ENCODE assay signal across 9 cellular contexts in genomic region chr3:50194128-50194902, GRCh38. TPM values are rescaled to one million over a fixed set of nuclear protein-coding genes. Genes with fewer than 3 reads are reported as not detected.
DNase-seq lines count a peak whose midpoint lies in the region; ATAC-seq and TF ChIP-seq lines count a peak whose summit lies in the region.
"Had no signal": no experiment of that assay in that cellular context is flagged by ENCODE, and none has a peak within 500 bp of the region (broad histone marks: within the 10 kb centered on the region; RNA-seq: fewer than 3 reads in every experiment).

No MANE protein-coding gene starts in this region.

- H3K27me3 ChIP-seq in esophagus squamous epithelium (peaks cover 0 to 69% (median 11%) of the 10 kb centered on the region in 4 donors), neural progenitor cell (peaks cover 32% of the 10 kb centered on the region)

- H3F3A ChIP-seq in neural progenitor cell (ENCODE audit: low read depth) = peaks cover 6% of the 10 kb centered on the region

- peak; percentile 70 for ATAC-seq in stimulated activated naive CD8-positive, alpha-beta T cell treated with anti-CD3 and anti-CD28 coated beads, Interleukin-15, Interleukin-2, amounts not matched to agents 100 U/mL and 50 U/mL, for 24 hours
- ATAC-seq in HG02678 (IDR thresholded peaks at IDR 0.05; ENCODE audit: unreplicated experiment) = no peak

- H3K9me3 ChIP-seq in esophagus squamous epithelium = no peaks in the 10 kb centered on the region
- H3K9me3 ChIP-seq in neural progenitor cell (ENCODE audit: low read depth) = no peaks in the 10 kb centered on the region

- no peak overlapping the region for H3K27ac ChIP-seq in esophagus squamous epithelium
- no peak overlapping the region for H3K27ac ChIP-seq in neural progenitor cell

- no peak overlapping the region for H3K4me3 Mint-ChIP-seq in neural progenitor cell

- H3K4me3 ChIP-seq in esophagus squamous epithelium = peak overlapping the region in 2 of 4 donors; percentile 2 to 26
- no peak overlapping the region for H3K4me3 ChIP-seq in neural progenitor cell

- peaks cover 7% of the 10 kb centered on the region for H3K27me3 Mint-ChIP-seq in neural progenitor cell (ENCODE audit: insufficient read depth, low read depth)

- H3K36me3 ChIP-seq in esophagus squamous epithelium (peaks cover 0 to under 1% (median 0%) of the 10 kb centered on the region in 3 donors), neural progenitor cell (no peaks in the 10 kb centered on the region)

- H3K4me1 ChIP-seq in esophagus squamous epithelium (peaks cover 10 to 43% (median 14%) of the 10 kb centered on the region in 3 donors), neural progenitor cell (no peaks in the 10 kb centered on the region)

- H4K20me1 ChIP-seq in neural progenitor cell (ENCODE audit: low read depth) = no peaks in the 10 kb centered on the region

- no peaks in the 10 kb centered on the region for H3K36me3 Mint-ChIP-seq in neural progenitor cell

- peak overlapping the region; percentile 21 for H3K4me2 ChIP-seq in neural progenitor cell

- no peaks in the 10 kb centered on the region for H3K79me2 ChIP-seq in neural progenitor cell (ENCODE audit: low read depth)

- TF ChIP-seq POLR2A in esophagus squamous epithelium (IDR thresholded peaks at IDR 0.05) = no peak

- intact Hi-C loops in esophagus squamous epithelium (cut with DNase I) = loop anchor here (2.0 to 5.0 kb wide), 2 partner anchors 28 to 78 kb away; no protein-coding TSS in a partner anchor

- no peaks in the 10 kb centered on the region for H3K9me3 Mint-ChIP-seq in neural progenitor cell

- DNase-seq in NK-92 (lab: John Stamatoyannopoulos, UW; ENCODE audit: unreplicated experiment) = peak; percentile 21
- DNase-seq in NK-92 treated with Interleukin-12 subunit alpha and Interleukin-12 subunit beta, amount 100 ng/mL, for 24 hours (lab: John Stamatoyannopoulos, UW) = no peak
- DNase-seq in NOMO-1 treated with DMSO at 0.1 percent for 48 hours (lab: John Stamatoyannopoulos, UW; ENCODE audit: unreplicated experiment) = peak; percentile 60
- DNase-seq in activated T-cell treated with anti-CD3 and anti-CD28 coated beads for 48 hours (ENCODE audit: low read depth) = peak; percentile 72
- DNase-seq in esophagus squamous epithelium (lab: John Stamatoyannopoulos, UW) = no peak
- peak; percentile 82 for DNase-seq in neural progenitor cell (ENCODE audit: low spot score)
- DNase-seq in stimulated activated naive CD8-positive, alpha-beta T cell treated with anti-CD3 and anti-CD28 coated beads, Interleukin-15, Interleukin-2, amounts not matched to agents 100 U/mL and 50 U/mL, for 24 hours = peak; percentile 79

- no peak overlapping the region for H3K27ac Mint-ChIP-seq in neural progenitor cell

- no peak overlapping the region for H3K9ac ChIP-seq in neural progenitor cell

- peaks cover 4% of the 10 kb centered on the region for H3K4me1 Mint-ChIP-seq in neural progenitor cell

- peak; percentile 57 to 87 (median 82) for TF ChIP-seq CTCF in esophagus squamous epithelium (IDR thresholded peaks at IDR 0.05)
- peak; percentile 80 for TF ChIP-seq CTCF in neural progenitor cell (IDR thresholded peaks at IDR 0.05)

- H2AFZ ChIP-seq in neural progenitor cell (replicated peaks) = no peak overlapping the region

- 11 to 19% methylated on average over 14 to 19 of the region's 70 CpGs for WGBS in esophagus squamous epithelium, 2 donors

RNA-seq across cellular contexts. Expression of gene GNAT1, which starts 2.9 kb away (rescaled TPM):
- total RNA-seq in esophagus squamous epithelium = not detected
- 0.03 TPM in 1 of 2 replicates, not detected in the other for total RNA-seq in neural progenitor cell (ENCODE audit: low replicate concordance)
- total RNA-seq: subcutaneous adipose tissue had no signal

RNA-seq across cellular contexts. Expression of gene SLC38A3, which starts 10.8 kb away (rescaled TPM):
- total RNA-seq in esophagus squamous epithelium (not detected), neural progenitor cell (ENCODE audit: low replicate concordance) (0.17 and 0.77 TPM in 2 replicates)
- total RNA-seq: subcutaneous adipose tissue had no signal

RNA-seq across cellular contexts. Expression of gene SEMA3F, which starts 39.2 kb away (rescaled TPM):
- total RNA-seq in esophagus squamous epithelium (100 to 1,000 TPM in 3 of 4 donors, 10 to 100 TPM in 1; 56.8 to 146 (median 109) TPM), neural progenitor cell (ENCODE audit: low replicate concordance) (14.5 and 42.5 TPM in 2 replicates)

RNA-seq across cellular contexts. Expression of gene GNAI2, which starts 41.7 kb away (rescaled TPM):
- total RNA-seq in esophagus squamous epithelium = 100 to 1,000 TPM in 2 of 4 donors, 10 to 100 TPM in 2; 39.8 to 122 (median 76.5) TPM
- total RNA-seq in neural progenitor cell (ENCODE audit: low replicate concordance) = 249 and 321 TPM in 2 replicates

Comparison
In these comparisons a context has a peak if more than half of its experiments do, and no peak if none do; other contexts are left out.
1. DNase-seq: peak in NK-92 (single experiment), NOMO-1 treated with DMSO at 0.1 percent for 48 hours (single experiment), activated T-cell treated with anti-CD3 and anti-CD28 coated beads for 48 hours (single experiment), neural progenitor cell (single experiment) and stimulated activated naive CD8-positive, alpha-beta T cell treated with anti-CD3 and anti-CD28 coated beads, Interleukin-15, Interleukin-2, amounts not matched to agents 100 U/mL and 50 U/mL, for 24 hours (single experiment); none in NK-92 treated with Interleukin-12 subunit alpha and Interleukin-12 subunit beta, amount 100 ng/mL, for 24 hours (single experiment) and esophagus squamous epithelium (single experiment).